In the genomic region with DNA sequence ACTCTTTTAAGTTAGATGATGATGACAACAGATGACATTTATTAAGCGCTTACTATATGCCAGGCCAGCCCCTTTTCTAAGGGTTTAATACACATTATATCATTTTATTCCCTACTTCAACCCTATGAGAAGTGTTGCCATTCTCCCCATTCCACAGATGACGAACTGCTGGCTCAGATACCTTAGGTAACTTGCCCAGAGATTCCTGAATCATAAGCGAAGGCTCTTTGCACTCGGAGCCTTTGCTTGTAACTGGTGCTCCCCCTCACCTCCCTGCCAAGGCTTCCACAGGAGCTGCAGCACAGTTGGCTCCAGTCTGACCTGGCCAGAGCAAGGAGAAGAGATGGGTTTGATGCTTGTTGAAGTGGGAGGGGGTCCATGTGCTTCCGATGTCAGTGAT, we compare ENCODE assay signal across 26 cellular contexts. TPM values are rescaled to one million over a fixed set of nuclear protein-coding genes. Genes with fewer than 3 reads are reported as not detected.
"Had no signal": no experiment of that assay in that cellular context is flagged by ENCODE, and none has a peak within 500 bp of the region (broad histone marks: within the 10 kb centered on the region; RNA-seq: fewer than 3 reads in every experiment).

No MANE protein-coding gene starts in this region.

- ATAC-seq: activated CD8-positive, alpha-beta T cell treated with anti-CD3 and anti-CD28 coated beads, Interleukin-2, amount 10 ng/mL, durations not matched to agents 7 days and 5 days; T-helper 17 cell; WTC11 had no signal

- H3K27ac ChIP-seq: KMS-11 had no signal

- DNase-seq: activated CD4-positive, alpha-beta T cell treated with anti-CD3 and anti-CD28 coated beads for 48 hours; activated CD4-positive, alpha-beta T cell treated with anti-CD3 and anti-CD28 coated beads, Interleukin-2, amount 50 U/mL, for 4 hours; activated CD4-positive, CD25-positive, alpha-beta regulatory T cell treated with anti-CD3 and anti-CD28 coated beads, Interleukin-2, amount 50 U/mL, for 72 hours; activated CD8-positive, alpha-beta memory T cell treated with anti-CD3 and anti-CD28 coated beads, Interleukin-2, amount 50 U/mL, for 48 hours; activated CD8-positive, alpha-beta T cell treated with anti-CD3 and anti-CD28 coated beads, Interleukin-2, amount 10 ng/mL, durations not matched to agents 7 days and 5 days; activated effector memory CD4-positive, alpha-beta T cell treated with Interleukin-2 at 50 U/mL for 16 hours; activated naive CD4-positive, alpha-beta T cell; activated T-cell treated with anti-CD3 and anti-CD28 coated beads, Interleukin-2, amount 50 U/mL, for 1 hour; aorta; NCI-H1092 treated with DMSO at 0.1 percent for 48 hours; NCI-H1417 treated with DMSO at 0.1 percent for 48 hours; NCI-H1694; NCI-H2029; NCI-H345; NCI-H510A; NCI-H526 treated with DMSO at 0.1 percent for 48 hours; NCI-H82; SIG-M5; T-helper 17 cell; T-helper 9 cell had no signal

RNA-seq across cellular contexts. Expression of gene DBX1, which starts 43.0 kb away (rescaled TPM):
- total RNA-seq: activated CD8-positive, alpha-beta T cell treated with anti-CD3 and anti-CD28 coated beads, Interleukin-2, amount 10 ng/mL, durations not matched to agents 7 days and 5 days; activated T-helper 1 cell treated with anti-CD3 and anti-CD28 coated beads, Interleukin-12 subunit alpha, Interleukin-12 subunit beta, Interleukin-2, Interleukin-4 antibody, amounts not matched to agents 30 ng/mL and 10 ng/mL and 1 ng/mL, durations not matched to agents 14 hours and 24 hours and 36 hours; aorta; MCF 10A; OCI-LY7; RPMI7951; T-helper 17 cell had no signal
- polyA plus RNA-seq: aorta had no signal
